ENCODE assay signal across 22 cellular contexts in genomic region chr13:25088562-25089221, GRCh38. TPM values are rescaled to one million over a fixed set of nuclear protein-coding genes. Genes with fewer than 3 reads are reported as not detected.
"Had no signal": no experiment of that assay in that cellular context is flagged by ENCODE, and none has a peak within 500 bp of the region (broad histone marks: within the 10 kb centered on the region; RNA-seq: fewer than 3 reads in every experiment).

No MANE protein-coding gene starts in this region.

- DNase-seq: dorsolateral prefrontal cortex; effector CD4-positive, alpha-beta T cell; foreskin fibroblast; gastrocnemius medialis; head of caudate nucleus; natural killer cell; occipital lobe; ovary; posterior cingulate gyrus; psoas muscle; right cardiac atrium; sigmoid colon; stimulated activated CD4-positive, alpha-beta T cell treated with anti-CD3 and anti-CD28 coated beads, Interleukin-4, amount 100 ng/mL, for 4 hours; stimulated activated naive CD4-positive, alpha-beta T cell; stimulated activated naive CD8-positive, alpha-beta T cell treated with anti-CD3 and anti-CD28 coated beads, Interleukin-15, amount 100 ng/mL, for 72 hours; transverse colon; upper lobe of right lung had no signal

- H3K4me3 Mint-ChIP-seq: memory B cell; natural killer cell; stimulated activated naive CD8-positive, alpha-beta T cell treated with anti-CD3 and anti-CD28 coated beads, Interleukin-15, amount 100 ng/mL, for 72 hours had no signal

- H3K9me3 ChIP-seq: gastrocnemius medialis, ovary, psoas muscle, sigmoid colon, suprapubic skin, transverse colon, upper lobe of right lung, vagina had no signal

- H3K4me1 ChIP-seq: gastrocnemius medialis, psoas muscle, sigmoid colon, suprapubic skin, transverse colon, upper lobe of right lung, vagina had no signal

- H3K4me1 Mint-ChIP-seq: memory B cell; natural killer cell; stimulated activated naive CD8-positive, alpha-beta T cell treated with anti-CD3 and anti-CD28 coated beads, Interleukin-15, amount 100 ng/mL, for 72 hours had no signal

- H3K4me3 ChIP-seq: dorsolateral prefrontal cortex, gastrocnemius medialis, lung, ovary, psoas muscle, sigmoid colon, suprapubic skin, transverse colon, upper lobe of right lung, vagina had no signal

- H3K27ac ChIP-seq: dorsolateral prefrontal cortex, gastrocnemius medialis, ovary, psoas muscle, sigmoid colon, suprapubic skin, transverse colon, upper lobe of right lung, vagina had no signal

- ATAC-seq: gastrocnemius medialis; natural killer cell; psoas muscle; right cardiac atrium; stimulated activated naive CD8-positive, alpha-beta T cell treated with anti-CD3 and anti-CD28 coated beads, Interleukin-15, amount 100 ng/mL, for 72 hours; upper lobe of right lung had no signal

- H3K27me3 ChIP-seq: dorsolateral prefrontal cortex, gastrocnemius medialis, ovary, sigmoid colon, transverse colon, upper lobe of right lung, vagina had no signal

- H3K27ac Mint-ChIP-seq: memory B cell; natural killer cell; stimulated activated naive CD8-positive, alpha-beta T cell treated with anti-CD3 and anti-CD28 coated beads, Interleukin-15, amount 100 ng/mL, for 72 hours had no signal

- H3K36me3 Mint-ChIP-seq: memory B cell, natural killer cell had no signal

- H3K36me3 ChIP-seq: gastrocnemius medialis, ovary, sigmoid colon, suprapubic skin, transverse colon, upper lobe of right lung, vagina had no signal

- H3K9me3 Mint-ChIP-seq: memory B cell; natural killer cell; stimulated activated naive CD8-positive, alpha-beta T cell treated with anti-CD3 and anti-CD28 coated beads, Interleukin-15, amount 100 ng/mL, for 72 hours had no signal

RNA-seq across cellular contexts. Expression of gene PABPC3, which starts 7.2 kb away (rescaled TPM):
- total RNA-seq: gastrocnemius medialis, occipital lobe, vagina had no signal
- polyA plus RNA-seq: neural cell had no signal
